28 cellular contexts compared by ENCODE assay signal in the genomic region with DNA sequence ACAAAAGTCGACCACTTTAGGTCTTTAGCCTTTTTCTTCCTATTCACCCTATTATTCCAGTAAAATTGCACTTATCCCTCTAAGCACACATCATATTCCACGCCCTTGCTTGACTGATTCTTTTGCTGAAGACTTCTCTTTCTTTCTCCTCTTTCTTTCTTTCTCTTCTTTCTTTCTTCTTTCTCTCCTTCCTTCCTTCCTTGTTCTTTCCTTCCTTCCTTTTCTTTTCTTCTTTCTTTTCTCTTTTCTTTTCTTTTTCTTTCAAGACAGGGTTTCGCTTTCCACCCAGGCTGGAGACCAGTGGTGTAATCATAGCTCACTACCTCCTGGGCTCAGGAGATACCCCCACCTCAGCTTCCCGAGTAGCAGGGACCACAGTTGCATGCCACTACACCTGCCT.
"Had no signal": no experiment of that assay in that cellular context is flagged by ENCODE, and none has a peak within 500 bp of the region (broad histone marks: within the 10 kb centered on the region; RNA-seq: fewer than 3 reads in every experiment).

No MANE protein-coding gene starts in this region.

- H3K9me3 Mint-ChIP-seq: stimulated activated effector memory CD8-positive, alpha-beta T cell treated with anti-CD3 and anti-CD28 coated beads, Interleukin-12 subunit alpha, Interleukin-12 subunit beta, amount 100 ng/mL, for 72 hours; stimulated activated naive B cell treated with anti-CD40 and anti-IgM and Interleukin-4, amounts not matched to agents 10 μg/mL and 1 μg/mL and 100 μg/mL, for 72 hours; stimulated activated naive CD8-positive, alpha-beta T cell treated with anti-CD3 and anti-CD28 coated beads, Interleukin-15, amount 100 ng/mL, for 72 hours; stimulated activated naive CD8-positive, alpha-beta T cell treated with anti-CD3 and anti-CD28 coated beads, Interleukin-15, Interleukin-2, amounts not matched to agents 100 ng/mL and 50 ng/mL, for 24 hours had no signal

- H3K27ac ChIP-seq: stomach, suprapubic skin, testis, thoracic aorta, thyroid gland, tibial artery, tibial nerve, transverse colon, upper lobe of left lung, upper lobe of right lung, uterus, vagina had no signal

- H3K27me3 Mint-ChIP-seq: stimulated activated naive CD8-positive, alpha-beta T cell treated with anti-CD3 and anti-CD28 coated beads, Interleukin-15, amount 100 ng/mL, for 72 hours; stimulated activated naive CD8-positive, alpha-beta T cell treated with anti-CD3 and anti-CD28 coated beads, Interleukin-15, Interleukin-2, amounts not matched to agents 100 ng/mL and 50 ng/mL, for 24 hours had no signal

- H3K36me3 Mint-ChIP-seq: stimulated activated effector memory CD8-positive, alpha-beta T cell treated with anti-CD3 and anti-CD28 coated beads, Interleukin-12 subunit alpha, Interleukin-12 subunit beta, amount 100 ng/mL, for 72 hours; stimulated activated naive B cell treated with anti-CD40 and anti-IgM and Interleukin-4, amounts not matched to agents 10 μg/mL and 1 μg/mL and 100 μg/mL, for 72 hours; type B pancreatic cell had no signal

- H3K4me3 Mint-ChIP-seq: stimulated activated effector memory CD8-positive, alpha-beta T cell treated with anti-CD3 and anti-CD28 coated beads, Interleukin-12 subunit alpha, Interleukin-12 subunit beta, amount 100 ng/mL, for 72 hours; stimulated activated naive B cell treated with anti-CD40 and anti-IgM and Interleukin-4, amounts not matched to agents 10 μg/mL and 1 μg/mL and 100 μg/mL, for 72 hours; stimulated activated naive CD8-positive, alpha-beta T cell treated with anti-CD3 and anti-CD28 coated beads, Interleukin-15, amount 100 ng/mL, for 72 hours; stimulated activated naive CD8-positive, alpha-beta T cell treated with anti-CD3 and anti-CD28 coated beads, Interleukin-15, Interleukin-2, amounts not matched to agents 100 ng/mL and 50 ng/mL, for 24 hours; type B pancreatic cell had no signal

- H3K4me3 ChIP-seq: stomach, suprapubic skin, testis, thoracic aorta, thyroid gland, tibial artery, tibial nerve, transverse colon, upper lobe of left lung, upper lobe of right lung, uterus, vagina had no signal

- H3K36me3 ChIP-seq: stomach, suprapubic skin, thoracic aorta, thyroid gland, tibial artery, tibial nerve, transverse colon, upper lobe of left lung, upper lobe of right lung, uterus, vagina had no signal

- H3K27ac Mint-ChIP-seq: stimulated activated effector memory CD8-positive, alpha-beta T cell treated with anti-CD3 and anti-CD28 coated beads, Interleukin-12 subunit alpha, Interleukin-12 subunit beta, amount 100 ng/mL, for 72 hours; stimulated activated naive B cell treated with anti-CD40 and anti-IgM and Interleukin-4, amounts not matched to agents 10 μg/mL and 1 μg/mL and 100 μg/mL, for 72 hours; stimulated activated naive CD8-positive, alpha-beta T cell treated with anti-CD3 and anti-CD28 coated beads, Interleukin-15, amount 100 ng/mL, for 72 hours; stimulated activated naive CD8-positive, alpha-beta T cell treated with anti-CD3 and anti-CD28 coated beads, Interleukin-15, Interleukin-2, amounts not matched to agents 100 ng/mL and 50 ng/mL, for 24 hours; type B pancreatic cell had no signal

- FAIRE-seq: urothelium cell line had no signal

- H3K4me1 Mint-ChIP-seq: stimulated activated effector memory CD8-positive, alpha-beta T cell treated with anti-CD3 and anti-CD28 coated beads, Interleukin-12 subunit alpha, Interleukin-12 subunit beta, amount 100 ng/mL, for 72 hours; stimulated activated naive B cell treated with anti-CD40 and anti-IgM and Interleukin-4, amounts not matched to agents 10 μg/mL and 1 μg/mL and 100 μg/mL, for 72 hours had no signal

- H3K27me3 ChIP-seq: stomach, suprapubic skin, testis, thyroid gland, tibial artery, tibial nerve, transverse colon, upper lobe of left lung, upper lobe of right lung, uterus, vagina had no signal

- DNase-seq: stimulated activated CD4-positive, alpha-beta T cell treated with anti-CD3 and anti-CD28 coated beads, Interleukin-2, amount 100 ng/mL, for 48 hours; stimulated activated CD4-positive, alpha-beta T cell treated with anti-CD3 and anti-CD28 coated beads, Interleukin-4, amount 100 ng/mL, for 1 hour; stimulated activated CD4-positive, alpha-beta T cell treated with anti-CD3 and anti-CD28 coated beads, Interleukin-4, amount 100 ng/mL, for 24 hours; stimulated activated CD4-positive, alpha-beta T cell treated with anti-CD3 and anti-CD28 coated beads, Interleukin-4, amount 100 ng/mL, for 4 hours; stimulated activated CD8-positive, alpha-beta memory T cell treated with anti-CD3 and anti-CD28 coated beads, Interleukin-4, amount 100 ng/mL, for 48 hours; stimulated activated naive B cell treated with anti-CD40 and anti-IgM and Interleukin-4, amounts not matched to agents 10 μg/mL and 1 μg/mL and 100 μg/mL, for 72 hours; stimulated activated naive CD4-positive, alpha-beta T cell; stimulated activated naive CD4-positive, alpha-beta T cell treated with Interleukin-2 at 50 U/mL for 16 hours; stimulated activated naive CD8-positive, alpha-beta T cell treated with anti-CD3 and anti-CD28 coated beads, Interleukin-15, amount 100 ng/mL, for 72 hours; stimulated activated naive CD8-positive, alpha-beta T cell treated with anti-CD3 and anti-CD28 coated beads, Interleukin-15, Interleukin-2, amounts not matched to agents 100 U/mL and 50 U/mL, for 24 hours; stomach; substantia nigra; testis; thyroid gland; tibial artery; transverse colon; trophoblast cell; upper lobe of left lung; upper lobe of right lung; uterus had no signal

- H3K4me1 ChIP-seq: testis, thyroid gland, uterus, vagina had no signal

- H3K9me3 ChIP-seq: stomach, suprapubic skin, testis, thoracic aorta, thyroid gland, tibial nerve, transverse colon, upper lobe of left lung, upper lobe of right lung, uterus, vagina had no signal

- ATAC-seq: stimulated activated effector memory CD8-positive, alpha-beta T cell treated with anti-CD3 and anti-CD28 coated beads, Interleukin-12 subunit alpha, Interleukin-12 subunit beta, amount 100 ng/mL, for 72 hours; stimulated activated naive B cell treated with anti-CD40 and anti-IgM and Interleukin-4, amounts not matched to agents 10 μg/mL and 1 μg/mL and 100 μg/mL, for 72 hours; stimulated activated naive CD8-positive, alpha-beta T cell treated with anti-CD3 and anti-CD28 coated beads, Interleukin-15, amount 100 ng/mL, for 72 hours; stimulated activated naive CD8-positive, alpha-beta T cell treated with anti-CD3 and anti-CD28 coated beads, Interleukin-15, Interleukin-2, amounts not matched to agents 100 U/mL and 50 U/mL, for 24 hours had no signal
